In the genomic region with DNA sequence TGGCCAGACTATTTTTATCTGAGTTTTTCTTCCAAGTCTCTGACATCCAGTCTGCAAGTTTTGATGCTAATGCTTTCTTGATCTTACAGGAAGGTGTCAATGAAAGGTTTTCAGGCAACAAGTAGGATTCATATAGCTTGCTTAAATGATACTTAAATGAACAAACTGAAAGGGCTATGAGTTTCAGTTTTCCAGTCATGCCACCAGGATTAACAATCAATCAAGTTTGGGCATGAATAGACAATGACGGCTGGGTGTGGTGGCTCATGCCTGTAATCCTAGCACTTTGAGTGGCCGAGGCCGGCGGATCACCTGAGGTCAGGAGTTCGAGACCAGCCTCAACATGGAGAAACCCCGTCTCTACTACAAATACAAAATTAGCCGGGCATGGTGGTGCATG, we compare ENCODE assay signal across 21 cellular contexts.
"Had no signal": no experiment of that assay in that cellular context is flagged by ENCODE, and none has a peak within 500 bp of the region (broad histone marks: within the 10 kb centered on the region; RNA-seq: fewer than 3 reads in every experiment).

No MANE protein-coding gene starts in this region.

- H3K4me3 ChIP-seq: colonic mucosa, lung, spleen, testis, tibial nerve, upper lobe of right lung, vagina had no signal

- H3K27ac ChIP-seq: colonic mucosa, spleen, testis, tibial nerve, upper lobe of right lung, vagina had no signal

- FAIRE-seq: endometrium, frontal cortex had no signal

- H3K9me3 Mint-ChIP-seq: naive B cell; nephron progenitor cell; stimulated activated memory B cell treated with anti-CD40 and anti-IgM and Interleukin-4, amounts not matched to agents 10 μg/mL and 1 μg/mL and 100 μg/mL, for 72 hours; stimulated activated naive CD8-positive, alpha-beta T cell treated with anti-CD3 and anti-CD28 coated beads, Interleukin-15, amount 100 ng/mL, for 72 hours had no signal

- H3K27ac Mint-ChIP-seq: naive B cell; nephron progenitor cell; stimulated activated memory B cell treated with anti-CD40 and anti-IgM and Interleukin-4, amounts not matched to agents 10 μg/mL and 1 μg/mL and 100 μg/mL, for 72 hours; stimulated activated naive CD8-positive, alpha-beta T cell treated with anti-CD3 and anti-CD28 coated beads, Interleukin-15, amount 100 ng/mL, for 72 hours had no signal

- H3K4me1 Mint-ChIP-seq: naive B cell; stimulated activated memory B cell treated with anti-CD40 and anti-IgM and Interleukin-4, amounts not matched to agents 10 μg/mL and 1 μg/mL and 100 μg/mL, for 72 hours; stimulated activated naive CD8-positive, alpha-beta T cell treated with anti-CD3 and anti-CD28 coated beads, Interleukin-15, amount 100 ng/mL, for 72 hours had no signal

- H3K9me3 ChIP-seq: colonic mucosa, spleen, testis, tibial nerve, upper lobe of right lung, vagina had no signal

- H3K4me1 ChIP-seq: colonic mucosa, spleen, testis, tibial nerve, upper lobe of right lung, vagina had no signal

- DNase-seq: colonic mucosa; effector CD8-positive, alpha-beta T cell; islet precursor cell; left ventricle myocardium superior; mesendoderm; naive B cell; nephron progenitor cell; spleen; stimulated activated CD4-positive, alpha-beta T cell treated with anti-CD3 and anti-CD28 coated beads, Interleukin-15, amount 100 ng/mL, for 24 hours; stimulated activated CD4-positive, alpha-beta T cell treated with anti-CD3 and anti-CD28 coated beads, Interleukin-1b, Interleukin-23, amount 100 ng/mL, for 48 hours; stimulated activated CD4-positive, alpha-beta T cell treated with anti-CD3 and anti-CD28 coated beads, Interleukin-4, amount 100 ng/mL, for 24 hours; stimulated activated naive CD8-positive, alpha-beta T cell treated with anti-CD3 and anti-CD28 coated beads, Interleukin-15, amount 100 ng/mL, for 72 hours; testis; upper lobe of right lung had no signal

- H3K4me3 Mint-ChIP-seq: naive B cell; nephron progenitor cell; stimulated activated memory B cell treated with anti-CD40 and anti-IgM and Interleukin-4, amounts not matched to agents 10 μg/mL and 1 μg/mL and 100 μg/mL, for 72 hours; stimulated activated naive CD8-positive, alpha-beta T cell treated with anti-CD3 and anti-CD28 coated beads, Interleukin-15, amount 100 ng/mL, for 72 hours had no signal

- H3K36me3 ChIP-seq: colonic mucosa, spleen, tibial nerve, upper lobe of right lung, vagina had no signal

- H3K27me3 Mint-ChIP-seq: naive B cell; stimulated activated memory B cell treated with anti-CD40 and anti-IgM and Interleukin-4, amounts not matched to agents 10 μg/mL and 1 μg/mL and 100 μg/mL, for 72 hours; stimulated activated naive CD8-positive, alpha-beta T cell treated with anti-CD3 and anti-CD28 coated beads, Interleukin-15, amount 100 ng/mL, for 72 hours had no signal

- H3K36me3 Mint-ChIP-seq: naive B cell had no signal

- ATAC-seq: left ventricle myocardium superior; sciatic nerve; stimulated activated memory B cell treated with anti-CD40 and anti-IgM and Interleukin-4, amounts not matched to agents 10 μg/mL and 1 μg/mL and 100 μg/mL, for 72 hours; stimulated activated naive CD8-positive, alpha-beta T cell treated with anti-CD3 and anti-CD28 coated beads, Interleukin-15, amount 100 ng/mL, for 72 hours; upper lobe of right lung had no signal

- H3K27me3 ChIP-seq: colonic mucosa, spleen, testis, tibial nerve, upper lobe of right lung, vagina had no signal
